11 cellular contexts compared by ENCODE assay signal in genomic region chr14:60251877-60252276, GRCh38. TPM values are rescaled to one million over a fixed set of nuclear protein-coding genes. Genes with fewer than 3 reads are reported as not detected.
A peak's percentile ranks its signal among the peaks of the same experiment; 100 is the strongest.
DNase-seq lines count a peak whose midpoint lies in the region; ATAC-seq and TF ChIP-seq lines count a peak whose summit lies in the region.
"Had no signal": no experiment of that assay in that cellular context is flagged by ENCODE, and none has a peak within 500 bp of the region (broad histone marks: within the 10 kb centered on the region; RNA-seq: fewer than 3 reads in every experiment).

No MANE protein-coding gene starts in this region.

- H3K4me1 Mint-ChIP-seq in Caco-2 (ENCODE audit: low read depth, unreplicated experiment) = peaks cover 31% of the 10 kb centered on the region

- H3K36me3 ChIP-seq in Caco-2 (ENCODE audit: control insufficient read depth, insufficient read depth, low read length) = no peaks in the 10 kb centered on the region
- H3K36me3 ChIP-seq in ectodermal cell (ENCODE audit: control insufficient read depth, insufficient read depth, low read length) = no peaks in the 10 kb centered on the region
- no peaks in the 10 kb centered on the region for H3K36me3 ChIP-seq in neuron (ENCODE audit: insufficient read depth, low read length)

- intact Hi-C loops in Caco-2 (cut with micrococcal nuclease; ENCODE audit: unreplicated experiment) = no loop called here

- POLR2A ChIA-PET in Caco-2 (lab: Charles Lee) = no interaction called here

- DNase-seq in Caco-2 (no peak), LNCaP clone FGC (ENCODE audit: low read depth) (no peak), NCI-H187 (lab: John Stamatoyannopoulos, UW) (no peak), SK-N-DZ (ENCODE audit: low spot score) (no peak)
- DNase-seq: GF-D8, NCI-H2081 treated with DMSO at 0.1 percent for 48 hours, testis had no signal

- ATAC-seq in GM18858 (IDR thresholded peaks at IDR 0.05; ENCODE audit: unreplicated experiment) (no peak), HG02571 (IDR thresholded peaks at IDR 0.05; ENCODE audit: unreplicated experiment) (no peak)

- H3K27ac Mint-ChIP-seq in Caco-2 (ENCODE audit: unreplicated experiment) = peak overlapping the region; percentile 47

- no peak overlapping the region for H3K27ac ChIP-seq in ectodermal cell (ENCODE audit: insufficient read depth, low read depth, low read length, poor library complexity, severe bottlenecking)
- H3K27ac ChIP-seq: testis had no signal

- CTCF ChIA-PET in Caco-2 (lab: Charles Lee) = interaction anchor here (0.6 kb wide), 1 partner anchor 24 kb away, joined by 3 read pairs; no protein-coding TSS in a partner anchor

- 100% methylated on average over 1 of the region's 1 CpG; no CpG with 5 or more reads in 1 of the 2 experiments for WGBS in ectodermal cell, 2 experiments

- TF ChIP-seq CTCF in Caco-2 (IDR thresholded peaks at IDR 0.05; ENCODE audit: insufficient read depth in 1 of 2, low read depth in 1 of 2, low read length in 1 of 2, severe bottlenecking in 1 of 2, unreplicated experiment in 1 of 2) (no peak), LNCaP clone FGC (IDR thresholded peaks at IDR 0.05; ENCODE audit: control insufficient read depth, extremely low read depth, insufficient read depth) (no peak)

- H3K27me3 ChIP-seq in Caco-2 (replicated peaks; ENCODE audit: control insufficient read depth, insufficient read depth, low read length) = no peaks in the 10 kb centered on the region
- H3K27me3 ChIP-seq in ectodermal cell (ENCODE audit: control insufficient read depth, insufficient read depth, low read length, poor library complexity, severe bottlenecking) = no peaks in the 10 kb centered on the region
- H3K27me3 ChIP-seq in neuron (ENCODE audit: insufficient read depth, low read length) = no peaks in the 10 kb centered on the region
- H3K27me3 ChIP-seq: testis had no signal

- no TSS peak for BruUV-seq in Caco-2 (replicated peaks; lab: Mats Ljungman, UMichigan)

- H2AFZ ChIP-seq in neuron (ENCODE audit: low read depth, low read length) = no peak overlapping the region

- H3K9me3 ChIP-seq in Caco-2 (no peaks in the 10 kb centered on the region), ectodermal cell (ENCODE audit: control insufficient read depth, low read length) (no peaks in the 10 kb centered on the region), neuron (ENCODE audit: low read length) (no peaks in the 10 kb centered on the region)
- H3K9me3 ChIP-seq: testis had no signal

- H3K36me3 Mint-ChIP-seq in Caco-2 (ENCODE audit: insufficient read depth, unreplicated experiment) = peaks cover 19% of the 10 kb centered on the region

- H3K4me1 ChIP-seq in Caco-2 (peaks cover 25% of the 10 kb centered on the region), ectodermal cell (ENCODE audit: control insufficient read depth, insufficient read depth, low read length) (peaks cover 11% of the 10 kb centered on the region), neuron (ENCODE audit: insufficient read depth, low read length) (peaks cover 23% of the 10 kb centered on the region)

- H3K4me3 ChIP-seq in Caco-2 (ENCODE audit: low read depth, low read length) = no peak overlapping the region
- peak overlapping the region; percentile 78; the same call in 1 of the 2 replicates for H3K4me3 ChIP-seq in LNCaP clone FGC (ENCODE audit: low read depth, low read length)
- peak overlapping the region; percentile 3 for H3K4me3 ChIP-seq in ectodermal cell (ENCODE audit: insufficient read depth, low read depth, low read length)
- peak overlapping the region; percentile 8 for H3K4me3 ChIP-seq in neuron (ENCODE audit: low read length)
- H3K4me3 ChIP-seq: testis had no signal

- no peaks in the 10 kb centered on the region for H3K9me3 Mint-ChIP-seq in Caco-2 (ENCODE audit: unreplicated experiment)

- H3K4me3 Mint-ChIP-seq in Caco-2 (ENCODE audit: unreplicated experiment) = peak overlapping the region; percentile 41

- H3K27me3 Mint-ChIP-seq in Caco-2 (ENCODE audit: insufficient read depth, unreplicated experiment) = no peaks in the 10 kb centered on the region

RNA-seq across cellular contexts. Expression of gene PPM1A, which starts 2.9 kb away (rescaled TPM):
- total RNA-seq in Caco-2 (2022) = 34.9 and 35.6 TPM in 2 replicates
- polyA plus RNA-seq in ectodermal cell (2013, experiment 1 of 4) = 40.7 TPM
- polyA plus RNA-seq in ectodermal cell (2013, experiment 2 of 4) = 39.2 TPM
- polyA plus RNA-seq in ectodermal cell (2013, experiment 3 of 4) = 21.8 TPM
- 26.8 TPM for polyA plus RNA-seq in ectodermal cell (2013, experiment 4 of 4)
- 13.4 and 13.7 TPM in 2 replicates for polyA plus RNA-seq in SK-N-DZ (2014; cell fraction: cytosol; rRNA removed)
- polyA plus RNA-seq in SK-N-DZ (2014; cell fraction: nucleus; rRNA removed) = 17.2 and 20.9 TPM in 2 replicates
